ENCODE assay signal across 20 cellular contexts in the genomic region with DNA sequence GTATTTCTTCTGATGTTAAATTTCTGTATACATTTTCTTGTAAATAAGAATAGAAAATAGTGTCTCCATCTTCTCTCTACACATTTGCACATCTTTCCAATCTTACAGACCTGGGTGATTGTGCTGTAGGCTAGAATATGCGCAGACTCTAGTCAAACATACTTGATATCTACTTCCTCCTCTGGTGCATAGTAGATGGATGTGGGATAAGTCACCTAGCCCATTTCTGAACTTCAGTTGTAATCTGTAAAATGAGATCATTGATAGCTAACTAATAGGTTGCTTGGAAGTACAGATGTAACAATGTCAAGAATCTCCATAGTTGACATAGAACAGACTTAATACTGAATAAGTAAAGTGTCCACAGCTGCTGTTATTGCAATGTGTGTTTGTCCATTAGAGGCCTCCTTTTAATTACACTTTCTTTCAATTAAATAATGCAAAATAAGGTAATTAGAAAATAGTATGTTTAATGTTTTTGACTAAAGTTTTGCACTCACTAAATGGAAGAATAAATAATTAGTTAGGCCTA. TPM values are rescaled to one million over a fixed set of nuclear protein-coding genes. Genes with fewer than 3 reads are reported as not detected.
DNase-seq lines count a peak whose midpoint lies in the region; ATAC-seq, FAIRE-seq and TF ChIP-seq lines count a peak whose summit lies in the region.
"Had no signal": no experiment of that assay in that cellular context is flagged by ENCODE, and none has a peak within 500 bp of the region (broad histone marks: within the 10 kb centered on the region; RNA-seq: fewer than 3 reads in every experiment).

No MANE protein-coding gene starts in this region.

- H3K79me2 ChIP-seq in SK-N-SH (ENCODE audit: insufficient read depth), result peaks cover 88% of the 10 kb centered on the region
- peaks cover 27% of the 10 kb centered on the region for H3K79me2 ChIP-seq in keratinocyte (ENCODE audit: control insufficient read depth, insufficient read depth, low read length)
- peaks cover 76% of the 10 kb centered on the region for H3K79me2 ChIP-seq in smooth muscle cell (ENCODE audit: low read depth)
- H3K79me2 ChIP-seq in HepG2 (ENCODE audit: insufficient read depth, low read length), result peaks cover 2% of the 10 kb centered on the region

- no peaks in the 10 kb centered on the region for H3K9me2 ChIP-seq in SK-N-SH

- WGBS in SK-N-SH (ENCODE audit: low lambda C conversion rate), result 79% methylated on average over 1 of the region's 1 CpG
- WGBS in smooth muscle cell (ENCODE audit: low lambda C conversion rate), result 90% methylated on average over 1 of the region's 1 CpG
- WGBS in HepG2 (ENCODE audit: low lambda C conversion rate), result 91% methylated on average over 1 of the region's 1 CpG

- H3K4me1 ChIP-seq in SK-N-SH (ENCODE audit: control insufficient read depth in 1 of 2, insufficient read depth in 2 of 2, low read depth in 1 of 2, low read length in 1 of 2) (peaks cover 5 to 16% of the 10 kb centered on the region in 2 experiments; a peak in 3 of 4 replicates), keratinocyte (ENCODE audit: control insufficient read depth, extremely low read depth, insufficient read depth, low read length) (peaks cover 9% of the 10 kb centered on the region), smooth muscle cell (ENCODE audit: low read depth) (peaks cover 31% of the 10 kb centered on the region), HepG2 (ENCODE audit: insufficient read depth, low read length) (no peaks in the 10 kb centered on the region)

- TF ChIP-seq CTCF in SK-N-SH (IDR thresholded peaks at IDR 0.05) (no peak), keratinocyte (optimal IDR thresholded peaks at IDR 0.05 in 1 of 3, IDR thresholded peaks at IDR 0.05 in 1 of 3, conservative IDR thresholded peaks at IDR 0.05 in 1 of 3; ENCODE audit: extremely low read depth in 1 of 3, insufficient read depth in 2 of 3, low read length in 3 of 3) (no peak), smooth muscle cell (IDR thresholded peaks at IDR 0.05; ENCODE audit: borderline replicate concordance, insufficient read depth, poor library complexity, severe bottlenecking) (no peak), HepG2 (CRISPR knock-in tag; IDR thresholded peaks at IDR 0.05) (no peak)

- H3K9me1 ChIP-seq in keratinocyte (ENCODE audit: control insufficient read depth, extremely low read depth, insufficient read depth, low read length), result no peaks in the 10 kb centered on the region

- H3K36me3 ChIP-seq in SK-N-SH (replicated peaks in 1 of 2; ENCODE audit: control insufficient read depth in 1 of 2, insufficient read depth in 2 of 2, low read length in 1 of 2), result peaks cover 0 to 7% of the 10 kb centered on the region in 2 experiments
- H3K36me3 ChIP-seq in keratinocyte (ENCODE audit: control insufficient read depth in 2 of 2, extremely low read depth in 1 of 2, insufficient read depth in 2 of 2, low read length in 2 of 2), result no peaks in the 10 kb centered on the region
- H3K36me3 ChIP-seq in smooth muscle cell (ENCODE audit: low read depth), result no peaks in the 10 kb centered on the region
- no peaks in the 10 kb centered on the region for H3K36me3 ChIP-seq in HepG2 (replicated peaks in 1 of 2; ENCODE audit: control insufficient read depth in 1 of 2, insufficient read depth in 2 of 2, low read length in 2 of 2)

- H3K4me2 ChIP-seq in SK-N-SH (no peak overlapping the region), keratinocyte (ENCODE audit: control insufficient read depth, extremely low read depth, insufficient read depth, low read depth, low read length) (no peak overlapping the region), smooth muscle cell (no peak overlapping the region), HepG2 (ENCODE audit: low read depth, low read length) (no peak overlapping the region)

- H3K27me3 ChIP-seq in SK-N-SH (ENCODE audit: insufficient read depth) (no peaks in the 10 kb centered on the region), keratinocyte (ENCODE audit: control insufficient read depth, extremely low read depth, insufficient read depth, low read length) (no peaks in the 10 kb centered on the region), smooth muscle cell (ENCODE audit: low read depth) (no peaks in the 10 kb centered on the region), HepG2 (ENCODE audit: control insufficient read depth in 1 of 2, insufficient read depth in 2 of 2, low read length in 2 of 2) (no peaks in the 10 kb centered on the region)

- intact Hi-C loops in left ventricle myocardium superior (cut with micrococcal nuclease), result no loop called here
- intact Hi-C loops in HepG2 (cut with micrococcal nuclease; ENCODE audit: unreplicated experiment), result no loop called here

- no peak for TF ChIP-seq POLR2A in HepG2 (IDR thresholded peaks at IDR 0.05; ENCODE audit: insufficient read depth in 1 of 2, low read depth in 2 of 2, low read length in 2 of 2)

- H2AFZ ChIP-seq in SK-N-SH (ENCODE audit: low read depth) (no peak overlapping the region), keratinocyte (ENCODE audit: control insufficient read depth, low read length) (no peak overlapping the region), smooth muscle cell (ENCODE audit: low read depth) (no peak overlapping the region), HepG2 (ENCODE audit: low read length) (no peak overlapping the region)
- H2AFZ ChIP-seq: GM23248 had no signal

- H3K27ac ChIP-seq in SK-N-SH (ENCODE audit: low read depth in 2 of 2, low read length in 1 of 2) (peak overlapping the region in 1 of 2 experiments; percentile 60; a peak in 2 of 4 replicates), keratinocyte (ENCODE audit: control insufficient read depth, insufficient read depth, low read length) (no peak overlapping the region), smooth muscle cell (ENCODE audit: low read depth) (peak overlapping the region; percentile 68), HepG2 (ENCODE audit: extremely low read length, insufficient read depth, low read length) (no peak overlapping the region)
- H3K27ac ChIP-seq: GM23248 had no signal

- FAIRE-seq in keratinocyte (lab: Jason Lieb, UNC) (peak; percentile 43), HepG2 (lab: Jason Lieb, UNC) (no peak)
- FAIRE-seq: GM18507, H1 had no signal

- H4K20me1 ChIP-seq in SK-N-SH (ENCODE audit: insufficient read depth), result peaks cover 13% of the 10 kb centered on the region; the same call in 1 of the 2 replicates
- H4K20me1 ChIP-seq in keratinocyte (ENCODE audit: control insufficient read depth, extremely low read depth, insufficient read depth, low read length), result no peaks in the 10 kb centered on the region
- no peaks in the 10 kb centered on the region for H4K20me1 ChIP-seq in smooth muscle cell (ENCODE audit: low read depth)
- no peaks in the 10 kb centered on the region for H4K20me1 ChIP-seq in HepG2 (ENCODE audit: insufficient read depth, low read length)

- POLR2A ChIA-PET in SK-N-SH (lab: Yijun Ruan, JAX), result no interaction called here
- POLR2A ChIA-PET in HepG2 (lab: Yijun Ruan, JAX), result no interaction called here

- in situ Hi-C loops in HepG2 (cut with HindIII; ENCODE audit: extremely low pct_ligation_motif_present, low pct_unique_long_range_greater_than_20kb), result no loop called here

- peak; percentile 9; the same call in 1 of the 2 replicates for TF ChIP-seq RAD21 in SK-N-SH (IDR thresholded peaks at IDR 0.05; ENCODE audit: low read length)
- no peak for TF ChIP-seq RAD21 in HepG2 (CRISPR knock-in tag; IDR thresholded peaks at IDR 0.05)

- no TSS peak for BruUV-seq in HepG2 (replicated peaks; lab: Mats Ljungman, UMichigan)

- H3K9ac ChIP-seq in SK-N-SH (no peak overlapping the region), keratinocyte (ENCODE audit: control insufficient read depth, extremely low read depth, insufficient read depth, low read length) (no peak overlapping the region), smooth muscle cell (ENCODE audit: low read depth) (no peak overlapping the region), HepG2 (ENCODE audit: insufficient read depth, low read depth, low read length) (no peak overlapping the region)
- H3K9ac ChIP-seq: GM23248 had no signal

- H3F3A ChIP-seq in SK-N-SH (replicated peaks; ENCODE audit: insufficient read depth) (peaks cover 13% of the 10 kb centered on the region), smooth muscle cell (ENCODE audit: low read depth) (peaks cover 15% of the 10 kb centered on the region)

- dilution Hi-C loops in keratinocyte (cut with MboI; ENCODE audit: extremely low pct_ligation_motif_present, low sequenced_read_pairs), result no loop called here

- TF ChIP-seq EP300 in SK-N-SH (IDR thresholded peaks at IDR 0.05; ENCODE audit: borderline replicate concordance in 1 of 2, low read depth in 1 of 2, low read length in 1 of 2) (peak in 1 of 2 experiments; percentile 76; a peak in 2 of 4 replicates), HepG2 (IDR thresholded peaks at IDR 0.05; ENCODE audit: low read depth in 2 of 2, low read length in 2 of 2) (no peak), HepG2 (CRISPR knock-in tag; IDR thresholded peaks at IDR 0.05; ENCODE audit: borderline replicate concordance) (no peak)

- CTCF ChIA-PET in SK-N-SH (lab: Yijun Ruan, JAX) (interaction anchor here (1.6 kb wide), 1 partner anchor 47 kb away, joined by 3 read pairs; a partner anchor contains a TSS), HepG2 (lab: Yijun Ruan, JAX; ENCODE audit: low intra/inter-chr PET ratio, low total read pairs) (no interaction called here)

- H3K9me3 ChIP-seq in SK-N-SH (no peaks in the 10 kb centered on the region), keratinocyte (ENCODE audit: control insufficient read depth, low read depth, low read length) (no peaks in the 10 kb centered on the region), smooth muscle cell (replicated peaks; ENCODE audit: low read depth) (no peaks in the 10 kb centered on the region), HepG2 (ENCODE audit: low read length) (no peaks in the 10 kb centered on the region)

- H3K4me3 ChIP-seq in SK-N-SH (ENCODE audit: low read depth in 2 of 2, low read length in 1 of 2) (no peak overlapping the region), keratinocyte (ENCODE audit: control insufficient read depth in 2 of 3, extremely low read depth in 1 of 3, insufficient read depth in 2 of 3, low read depth in 1 of 3, low read length in 3 of 3) (no peak overlapping the region), smooth muscle cell (no peak overlapping the region), HepG2 (replicated peaks in 1 of 3; ENCODE audit: insufficient read depth in 1 of 3, low read depth in 2 of 3, low read length in 3 of 3) (no peak overlapping the region)
- H3K4me3 ChIP-seq: GM23248 had no signal

- ATAC-seq in left ventricle myocardium superior (no peak), HepG2 (no peak), GM21717 (IDR thresholded peaks at IDR 0.05; ENCODE audit: unreplicated experiment) (no peak)
- ATAC-seq: HCT116 had no signal

- DNase-seq in NCI-H69 (lab: John Stamatoyannopoulos, UW) (peak; percentile 19), SK-N-SH (peak; percentile 4), keratinocyte (ENCODE audit: low read depth, low spot score) (no peak), smooth muscle cell (lab: John Stamatoyannopoulos, UW; ENCODE audit: unreplicated experiment) (no peak), left ventricle myocardium superior (no peak), HepG2 (ENCODE audit: low spot score) (no peak), SW 1271 (lab: John Stamatoyannopoulos, UW) (no peak)
- DNase-seq: C1 segment of cervical spinal cord; Calu3; CD4-positive, alpha-beta memory T cell; COR-L47; DMS53; DMS79 treated with DMSO at 0.1 percent for 48 hours; GF-D8; GM23248; H9 had no signal

RNA-seq across cellular contexts. Expression of a gene that starts 46.7 kb away (rescaled TPM):
- polyA plus RNA-seq in SK-N-SH (2012; rRNA removed) (58.3 and 87.2 TPM in 2 replicates), keratinocyte (49.9 to 71.3 TPM (median 67.6 TPM) in 3 replicates), smooth muscle cell (92.7 and 110 TPM in 2 replicates), HepG2 (2011; rRNA removed) (22.3 and 26.0 TPM in 2 replicates)
- polyA plus RNA-seq in SK-N-SH (2012; cell fraction: cytosol; rRNA removed), result 80.1 and 85.7 TPM in 2 replicates
- 46.5 and 91.5 TPM in 2 replicates for polyA plus RNA-seq in SK-N-SH (2012; cell fraction: nucleus; rRNA removed)
- polyA plus RNA-seq in keratinocyte (2011; ENCODE audit: low read depth), result 38.9 TPM
- polyA plus RNA-seq in keratinocyte (2011; cell fraction: cytosol; rRNA removed), result 16.5 and 38.3 TPM in 2 replicates
- 54.5 and 77.6 TPM in 2 replicates for polyA plus RNA-seq in keratinocyte (2011; cell fraction: nucleus; rRNA removed)
- polyA plus RNA-seq in keratinocyte (2012; ENCODE audit: low replicate concordance), result 22.5 and 56.2 TPM in 2 replicates
- polyA minus RNA-seq in keratinocyte, result 19.3 to 124 TPM (median 59.1 TPM) in 3 replicates
- polyA minus RNA-seq in keratinocyte (2011; cell fraction: cytosol; rRNA and poly(A)+ RNA removed), result 37.8 TPM
- 84.6 and 158 TPM in 2 replicates for polyA minus RNA-seq in keratinocyte (2011; cell fraction: nucleus; rRNA and poly(A)+ RNA removed)
- total RNA-seq in smooth muscle cell (314 and 372 TPM in 2 replicates), left ventricle myocardium superior (3.5 TPM), HepG2 (2016; rRNA removed; fragmentation: Illumina TruSeq; extraction: Trizol) (17.7 and 33.1 TPM in 2 replicates)
- 1.7 and 1.8 TPM in 2 replicates for total RNA-seq in HepG2 (2016; cell fraction: cytosol; rRNA removed; fragmentation: Illumina TruSeq; extraction: Trizol; ENCODE audit: low read depth)
- 16.4 and 31.6 TPM in 2 replicates for total RNA-seq in HepG2 (2016; cell fraction: insoluble cytoplasmic fraction; rRNA removed; fragmentation: Illumina TruSeq; extraction: Trizol)
- 6.7 and 7.8 TPM in 2 replicates for total RNA-seq in HepG2 (2016; cell fraction: membrane; rRNA removed; fragmentation: Illumina TruSeq; extraction: Trizol)
- total RNA-seq in HepG2 (2016; cell fraction: nucleus; rRNA removed; fragmentation: Illumina TruSeq; extraction: Trizol), result 47.1 and 48.3 TPM in 2 replicates
- polyA plus RNA-seq in HepG2 (2011; cell fraction: cytosol; rRNA removed), result 9.5 and 15.0 TPM in 2 replicates
- 13.1 and 13.6 TPM in 2 replicates for polyA plus RNA-seq in HepG2 (2011; cell fraction: nucleus; rRNA removed)
- polyA plus RNA-seq in HepG2 (2012), result 48.2 and 66.0 TPM in 2 replicates
- 1.1 TPM in 2 replicates for polyA plus RNA-seq in HepG2 (2016; cell fraction: cytosol; fragmentation: Illumina TruSeq; extraction: Trizol; ENCODE audit: low read depth)
- 13.5 and 13.7 TPM in 2 replicates for polyA plus RNA-seq in HepG2 (2016; cell fraction: insoluble cytoplasmic fraction; fragmentation: Illumina TruSeq; extraction: Trizol; ENCODE audit: low read depth)
- 2.9 and 3.2 TPM in 2 replicates for polyA plus RNA-seq in HepG2 (2016; cell fraction: membrane; fragmentation: Illumina TruSeq; extraction: Trizol; ENCODE audit: low read depth)
- polyA plus RNA-seq in HepG2 (2016; cell fraction: nucleus; fragmentation: Illumina TruSeq; extraction: Trizol; ENCODE audit: insufficient read depth, low read depth), result 40.6 and 40.7 TPM in 2 replicates
- polyA minus RNA-seq in HepG2 (2011; rRNA and poly(A)+ RNA removed; ENCODE audit: low replicate concordance), result 12.6 and 18.4 TPM in 2 replicates
- polyA minus RNA-seq in HepG2 (2011; cell fraction: cytosol; rRNA and poly(A)+ RNA removed), result 27.3 and 35.7 TPM in 2 replicates
- polyA minus RNA-seq in HepG2 (2011; cell fraction: nucleus; rRNA and poly(A)+ RNA removed), result 78.7 and 87.5 TPM in 2 replicates

Comparison
In these comparisons a context has a peak if more than half of its experiments do, and no peak if none do; other contexts are left out.
1. DNase-seq: peak in NCI-H69 (single experiment) and SK-N-SH (single experiment); none in keratinocyte (single experiment), smooth muscle cell (single experiment), left ventricle myocardium superior (single experiment), HepG2 (single experiment) and SW 1271 (0 of 2).